ENCODE assay signal across 24 cellular contexts in the genomic region with DNA sequence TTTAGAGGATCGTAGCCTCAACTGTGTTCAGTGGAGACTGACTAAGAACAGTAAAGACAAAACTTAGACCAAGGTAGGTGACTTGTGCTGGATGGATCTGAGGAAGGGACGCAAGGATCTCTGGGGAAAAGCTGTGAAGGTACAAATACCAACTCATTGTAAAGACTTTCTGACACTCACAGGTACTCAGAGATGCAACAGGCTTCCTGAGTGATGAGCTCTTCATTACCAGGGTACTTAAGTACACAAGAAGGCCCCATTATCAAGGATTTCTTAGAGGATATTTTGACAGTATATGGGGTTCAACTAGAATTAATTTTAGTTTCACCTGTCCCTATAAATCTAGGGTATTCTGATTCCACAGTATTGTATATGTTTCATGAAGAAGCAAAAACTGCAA.
"Had no signal": no experiment of that assay in that cellular context is flagged by ENCODE, and none has a peak within 500 bp of the region (broad histone marks: within the 10 kb centered on the region; RNA-seq: fewer than 3 reads in every experiment).

No MANE protein-coding gene starts in this region.

- H3K36me3 ChIP-seq: adrenal gland, left lung, spleen had no signal

- H3K9me3 ChIP-seq: adrenal gland, body of pancreas, esophagus muscularis mucosa, heart left ventricle, left lung, lower lobe of right lung, spleen, tibial nerve had no signal

- H3K4me3 ChIP-seq: adrenal gland, body of pancreas, esophagus muscularis mucosa, heart left ventricle, left lung, lower lobe of right lung, spleen, tibial nerve had no signal

- DNase-seq: activated CD4-positive, alpha-beta T cell treated with anti-CD3 and anti-CD28 coated beads for 4 hours; activated CD4-positive, alpha-beta T cell treated with anti-CD3 and anti-CD28 coated beads, Interleukin-2, amount 50 U/mL, for 4 hours; activated CD8-positive, alpha-beta memory T cell treated with anti-CD3 and anti-CD28 coated beads for 24 hours; activated effector memory CD4-positive, alpha-beta T cell treated with Interleukin-2 at 50 U/mL for 16 hours; activated naive CD4-positive, alpha-beta T cell treated with anti-CD3 and anti-CD28 coated beads for 36 hours; activated naive CD8-positive, alpha-beta T cell treated with anti-CD3 and anti-CD28 coated beads for 36 hours; adrenal gland; aorta; body of pancreas; dermis blood vessel endothelial cell; effector CD4-positive, alpha-beta T cell; heart left ventricle; hypothalamus; left lung; lower lobe of right lung; mesenchymal stem cell; naive thymus-derived CD8-positive, alpha-beta T cell; posterior cingulate gyrus; right cardiac atrium; spleen; stimulated activated naive CD4-positive, alpha-beta T cell treated with Interleukin-2 at 50 U/mL for 16 hours had no signal

- ATAC-seq: body of pancreas; foreskin keratinocyte; heart left ventricle; left lung; lower lobe of right lung; naive thymus-derived CD8-positive, alpha-beta T cell; right cardiac atrium had no signal

- H3K27me3 ChIP-seq: adrenal gland, body of pancreas, esophagus muscularis mucosa, foreskin keratinocyte, heart left ventricle, left lung, spleen, tibial nerve had no signal

- H3K4me1 ChIP-seq: adrenal gland, body of pancreas, foreskin keratinocyte, left lung, lower lobe of right lung, spleen had no signal

- H3K27ac ChIP-seq: adrenal gland, body of pancreas, esophagus muscularis mucosa, foreskin keratinocyte, heart left ventricle, left lung, lower lobe of right lung, spleen, tibial nerve had no signal
